22 cellular contexts compared by ENCODE assay signal in the genomic region with DNA sequence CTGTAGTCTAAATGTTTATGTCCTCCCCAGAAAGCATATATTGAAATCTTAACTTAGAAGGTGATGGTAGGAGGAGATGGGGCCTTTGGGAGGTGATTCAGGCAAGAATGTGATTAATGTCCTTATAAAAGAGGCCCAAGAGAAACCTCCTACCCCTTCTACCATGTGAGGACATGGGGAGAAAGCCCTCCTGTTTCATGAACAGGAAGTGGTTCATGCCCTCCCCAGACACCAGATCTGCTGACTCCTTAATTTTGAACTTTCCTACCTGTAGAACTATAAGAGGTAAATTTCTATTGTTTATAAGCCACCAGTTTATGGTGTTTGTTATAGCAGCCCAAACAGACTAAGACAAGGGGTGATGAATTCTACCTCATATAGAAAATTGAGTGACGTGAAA. TPM values are rescaled to one million over a fixed set of nuclear protein-coding genes. Genes with fewer than 3 reads are reported as not detected.
"Had no signal": no experiment of that assay in that cellular context is flagged by ENCODE, and none has a peak within 500 bp of the region (broad histone marks: within the 10 kb centered on the region; RNA-seq: fewer than 3 reads in every experiment).

No MANE protein-coding gene starts in this region.

- H3K27me3 Mint-ChIP-seq: dendritic cell treated with granulocyte-macrophage colony-stimulating factor and Interleukin-4, amounts not matched to agents 40 ng/mL and 50 ng/mL, for 4 days had no signal

- H3K9me3 Mint-ChIP-seq: dendritic cell treated with granulocyte-macrophage colony-stimulating factor and Interleukin-4, amounts not matched to agents 40 ng/mL and 50 ng/mL, for 4 days; naive B cell; T-cell had no signal

- H3K27ac ChIP-seq: ascending aorta, brain microvascular endothelial cell, lower lobe of right lung, prostate gland, spleen, stomach, suprapubic skin, tibial nerve, WERI-Rb-1 had no signal

- DNase-seq: activated CD4-positive, CD25-positive, alpha-beta regulatory T cell treated with anti-CD3 and anti-CD28 coated beads, Interleukin-2, amount 50 U/mL, for 72 hours; activated gamma-delta T cell; activated naive CD4-positive, alpha-beta T cell treated with anti-CD3 and anti-CD28 coated beads, Interleukin-2, amount 50 U/mL, for 16 hours; brain microvascular endothelial cell; caudate nucleus; effector memory CD4-positive, alpha-beta T cell; foreskin melanocyte; kidney; lower lobe of right lung; mesendoderm; naive B cell; spleen; stimulated activated CD4-positive, alpha-beta T cell treated with anti-CD3 and anti-CD28 coated beads, Interleukin-4, amount 100 ng/mL, for 1 hour; stomach; T-cell; WERI-Rb-1 had no signal

- H3K27ac Mint-ChIP-seq: dendritic cell treated with granulocyte-macrophage colony-stimulating factor and Interleukin-4, amounts not matched to agents 40 ng/mL and 50 ng/mL, for 4 days; naive B cell had no signal

- H3K36me3 ChIP-seq: prostate gland had no signal

- ATAC-seq: lower lobe of right lung, T-cell had no signal

- H3K4me3 ChIP-seq: ascending aorta, lower lobe of right lung, prostate gland, spleen, stomach, suprapubic skin, tibial nerve had no signal

- H3K9me3 ChIP-seq: ascending aorta, lower lobe of right lung, prostate gland, spleen, stomach, suprapubic skin, tibial nerve had no signal

- H3K27me3 ChIP-seq: ascending aorta, brain microvascular endothelial cell, spleen, stomach, suprapubic skin, tibial nerve had no signal

- H3K4me3 Mint-ChIP-seq: dendritic cell treated with granulocyte-macrophage colony-stimulating factor and Interleukin-4, amounts not matched to agents 40 ng/mL and 50 ng/mL, for 4 days; naive B cell; T-cell had no signal

- H3K4me1 ChIP-seq: ascending aorta, lower lobe of right lung, prostate gland, suprapubic skin had no signal

RNA-seq across cellular contexts. Expression of gene ECT2L, which starts 8.7 kb away (rescaled TPM):
- total RNA-seq: ascending aorta, osteocyte had no signal
